In genomic region chr1:17569200-17570139, GRCh38 we compare ENCODE assay signal across 9 cellular contexts. TPM values are rescaled to one million over a fixed set of nuclear protein-coding genes. Genes with fewer than 3 reads are reported as not detected.
DNase-seq lines count a peak whose midpoint lies in the region; ATAC-seq and TF ChIP-seq lines count a peak whose summit lies in the region.
"Had no signal": no experiment of that assay in that cellular context is flagged by ENCODE, and none has a peak within 500 bp of the region (broad histone marks: within the 10 kb centered on the region; RNA-seq: fewer than 3 reads in every experiment).

No MANE protein-coding gene starts in this region.

- H3K9me3 Mint-ChIP-seq in neural crest cell, result no peaks in the 10 kb centered on the region
- H3K9me3 Mint-ChIP-seq: T-helper 1 cell treated with Interleukin-12 subunit alpha and Interleukin-12 subunit beta and Interleukin-4 antibody, amounts not matched to agents 30 μg/mL and 1 μg/mL, for 36 hours had no signal

- no peaks in the 10 kb centered on the region for H3K27me3 Mint-ChIP-seq in neural crest cell (ENCODE audit: low read depth)

- peak overlapping the region; percentile 78 for H3K27ac ChIP-seq in RWPE1

- peak; percentile 69 for DNase-seq in AG09319 (ENCODE audit: extremely low read depth, low read depth)
- no peak for DNase-seq in RWPE1 (ENCODE audit: low spot score)
- peak; percentile 90 for DNase-seq in fibroblast of pulmonary artery (ENCODE audit: low read depth)
- no peak for DNase-seq in neural crest cell (ENCODE audit: low read depth, low spot score)
- DNase-seq in NCI-H226, result no peak
- no peak for DNase-seq in cerebellum (ENCODE audit: low spot score)

- POLR2A ChIA-PET in RWPE1 (lab: Yijun Ruan, JAX; ENCODE audit: low non-redundant PET), result no interaction called here

- TF ChIP-seq CTCF in AG09319 (IDR thresholded peaks at IDR 0.05; ENCODE audit: low read depth, low read length), result no peak
- no peak for TF ChIP-seq CTCF in RWPE1 (conservative IDR thresholded peaks at IDR 0.05; ENCODE audit: low read depth)
- TF ChIP-seq CTCF in fibroblast of pulmonary artery (IDR thresholded peaks at IDR 0.05; ENCODE audit: low read length, missing control alignments), result no peak
- no peak for TF ChIP-seq CTCF in neural crest cell (conservative IDR thresholded peaks at IDR 0.05)

- peak overlapping the region; percentile 57 for H3K27ac Mint-ChIP-seq in neural crest cell (ENCODE audit: unreplicated experiment)
- H3K27ac Mint-ChIP-seq: T-helper 1 cell treated with Interleukin-12 subunit alpha and Interleukin-12 subunit beta and Interleukin-4 antibody, amounts not matched to agents 30 μg/mL and 1 μg/mL, for 36 hours had no signal

- H3K4me3 ChIP-seq in fibroblast of pulmonary artery (replicated peaks; ENCODE audit: low read depth, low read length), result no peak overlapping the region

- H3K4me3 Mint-ChIP-seq in neural crest cell, result peak overlapping the region; percentile 63
- H3K4me3 Mint-ChIP-seq: T-helper 1 cell treated with Interleukin-12 subunit alpha and Interleukin-12 subunit beta and Interleukin-4 antibody, amounts not matched to agents 30 μg/mL and 1 μg/mL, for 36 hours had no signal

- no peaks in the 10 kb centered on the region for H3K36me3 Mint-ChIP-seq in neural crest cell (ENCODE audit: low read depth)

- ATAC-seq in HG03139 (IDR thresholded peaks at IDR 0.05; ENCODE audit: unreplicated experiment) (no peak), GM18870 (IDR thresholded peaks at IDR 0.05; ENCODE audit: unreplicated experiment) (no peak)

- CTCF ChIA-PET in RWPE1 (lab: Yijun Ruan, JAX), result interaction anchor here (1.0 kb wide), 1 partner anchor 37 kb away, joined by 3 read pairs; no protein-coding TSS in a partner anchor

- peaks cover 76% of the 10 kb centered on the region for H3K4me1 Mint-ChIP-seq in neural crest cell

RNA-seq across cellular contexts. Expression of gene ARHGEF10L, which starts 30.0 kb away (rescaled TPM):
- 20.4 and 22.2 TPM in 2 replicates for total RNA-seq in neural crest cell
- 33.8 TPM for total RNA-seq in cerebellum

Comparison
In these comparisons a context has a peak if more than half of its experiments do, and no peak if none do; other contexts are left out.
1. DNase-seq: peak in AG09319 (single experiment) and fibroblast of pulmonary artery (single experiment); none in RWPE1 (single experiment), neural crest cell (single experiment), NCI-H226 (single experiment) and cerebellum (single experiment).